Comparison of ENCODE assay signal across 27 cellular contexts in the genomic region with DNA sequence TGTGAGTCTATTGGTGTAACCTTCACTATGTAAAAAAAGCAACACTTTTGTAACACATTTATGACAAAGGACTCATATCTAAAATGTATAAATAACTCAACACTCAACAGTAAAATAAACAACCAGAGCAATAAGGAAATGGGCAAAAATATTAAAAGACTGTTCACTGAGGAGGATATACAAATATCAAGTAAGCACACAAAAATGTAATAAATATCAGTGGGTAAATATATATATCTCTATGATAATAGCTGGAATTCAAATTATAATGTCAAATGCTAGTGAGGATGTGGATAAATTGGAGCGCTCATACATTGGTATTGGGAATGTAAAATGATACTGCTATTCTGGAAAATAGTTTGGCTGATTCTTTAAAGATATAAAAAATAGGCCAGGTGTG.
"Had no signal": no experiment of that assay in that cellular context is flagged by ENCODE, and none has a peak within 500 bp of the region (broad histone marks: within the 10 kb centered on the region; RNA-seq: fewer than 3 reads in every experiment).

No MANE protein-coding gene starts in this region.

- H3K27ac ChIP-seq: left ventricle myocardium inferior, pancreas, prostate gland, skin epidermis, stomach, testis, thyroid gland, transverse colon, upper lobe of right lung had no signal

- H3K27me3 Mint-ChIP-seq: naive thymus-derived CD8-positive, alpha-beta T cell; stimulated activated naive B cell treated with anti-CD40 and anti-IgM and Interleukin-4, amounts not matched to agents 10 μg/mL and 1 μg/mL and 100 μg/mL, for 72 hours had no signal

- H3K36me3 ChIP-seq: left ventricle myocardium inferior, pancreas, prostate gland, stomach, thyroid gland, transverse colon, upper lobe of right lung had no signal

- H3K4me3 Mint-ChIP-seq: naive thymus-derived CD8-positive, alpha-beta T cell; nephron; neural crest cell; stimulated activated naive B cell treated with anti-CD40 and anti-IgM and Interleukin-4, amounts not matched to agents 10 μg/mL and 1 μg/mL and 100 μg/mL, for 72 hours had no signal

- DNase-seq: islet precursor cell; left ventricle myocardium inferior; midbrain; mucosa of descending colon; naive thymus-derived CD8-positive, alpha-beta T cell; nucleus accumbens; pancreas; posterior cingulate gyrus; retina; right cardiac atrium; stimulated activated CD4-positive, alpha-beta T cell treated with anti-CD3 and anti-CD28 coated beads, Interleukin-12 subunit alpha, Interleukin-12 subunit beta, amount 100 ng/mL, for 4 hours; stimulated activated CD4-positive, alpha-beta T cell treated with anti-CD3 and anti-CD28 coated beads, Interleukin-15, amount 100 ng/mL, for 24 hours; stimulated activated CD4-positive, alpha-beta T cell treated with anti-CD3 and anti-CD28 coated beads, Interleukin-2, amount 100 ng/mL, for 24 hours; stimulated activated CD4-positive, alpha-beta T cell treated with anti-CD3 and anti-CD28 coated beads, Interleukin-4, amount 100 ng/mL, for 1 hour; stimulated activated naive B cell treated with anti-CD40 and anti-IgM and Interleukin-4, amounts not matched to agents 10 μg/mL and 1 μg/mL and 100 μg/mL, for 72 hours; stimulated activated naive CD8-positive, alpha-beta T cell treated with anti-CD3 and anti-CD28 coated beads, Interleukin-15, Interleukin-2, amounts not matched to agents 100 U/mL and 50 U/mL, for 24 hours; stomach; testis; thyroid gland; transverse colon; upper lobe of right lung had no signal

- H3K27ac Mint-ChIP-seq: naive thymus-derived CD8-positive, alpha-beta T cell; nephron; stimulated activated naive B cell treated with anti-CD40 and anti-IgM and Interleukin-4, amounts not matched to agents 10 μg/mL and 1 μg/mL and 100 μg/mL, for 72 hours had no signal

- H3K36me3 Mint-ChIP-seq: naive thymus-derived CD8-positive, alpha-beta T cell had no signal

- H3K4me3 ChIP-seq: left ventricle myocardium inferior, lung, mucosa of descending colon, pancreas, prostate gland, skin epidermis, stomach, testis, thyroid gland, transverse colon, upper lobe of right lung had no signal

- H3K9me3 ChIP-seq: left ventricle myocardium inferior, mucosa of descending colon, pancreas, prostate gland, stomach, testis, thyroid gland, transverse colon, upper lobe of right lung had no signal

- H3K9me3 Mint-ChIP-seq: nephron had no signal

- ATAC-seq: mucosa of descending colon; naive thymus-derived CD8-positive, alpha-beta T cell; pancreas; right cardiac atrium; sciatic nerve; stimulated activated naive B cell treated with anti-CD40 and anti-IgM and Interleukin-4, amounts not matched to agents 10 μg/mL and 1 μg/mL and 100 μg/mL, for 72 hours; stimulated activated naive CD8-positive, alpha-beta T cell treated with anti-CD3 and anti-CD28 coated beads, Interleukin-15, Interleukin-2, amounts not matched to agents 100 U/mL and 50 U/mL, for 24 hours; upper lobe of right lung had no signal
